ENCODE assay signal across 1 cellular context in the genomic region with DNA sequence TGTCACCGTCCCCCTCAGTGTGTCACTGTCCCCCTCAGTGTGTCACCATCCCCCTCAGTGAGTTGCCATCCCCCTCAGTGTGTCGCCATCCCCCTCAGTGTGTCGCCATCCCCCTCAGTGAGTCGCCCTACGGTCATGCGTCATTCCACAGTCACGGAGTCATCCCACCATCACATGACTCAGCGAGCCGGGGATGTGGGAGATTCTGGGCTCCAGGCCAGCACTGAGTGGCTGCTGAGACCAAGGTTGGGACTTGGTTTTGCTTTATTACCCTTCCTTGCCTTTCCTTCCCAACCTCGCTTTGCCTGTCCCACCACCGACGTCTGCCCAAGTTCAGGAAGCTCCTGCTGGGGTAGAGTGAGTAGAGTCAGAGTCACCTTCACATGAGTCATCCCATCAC.
TF ChIP-seq lines count a peak whose summit lies in the region.

No MANE protein-coding gene starts in this region.

TF ChIP-seq in endothelial cell of umbilical vein, 7 proteins besides CTCF, POLR2A, EP300 and RAD21:
- TF ChIP-seq POLR2AphosphoS5 (IDR thresholded peaks at IDR 0.05; ENCODE audit: insufficient read depth, low read depth, low read length) (no peak), MYC (IDR thresholded peaks at IDR 0.05; ENCODE audit: low read depth, low read length) (no peak), JUN (IDR thresholded peaks at IDR 0.05; ENCODE audit: borderline replicate concordance, insufficient read depth, insufficient read length, low read depth) (peak; percentile 10)
- TF ChIP-seq, protein P1, sequence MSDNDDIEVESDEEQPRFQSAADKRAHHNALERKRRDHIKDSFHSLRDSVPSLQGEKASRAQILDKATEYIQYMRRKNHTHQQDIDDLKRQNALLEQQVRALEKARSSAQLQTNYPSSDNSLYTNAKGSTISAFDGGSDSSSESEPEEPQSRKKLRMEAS (IDR thresholded peaks at IDR 0.05; ENCODE audit: insufficient read depth, insufficient read length): no peak
TF ChIP-seq in endothelial cell of umbilical vein: peak in this region for 1.
